Comparison of ENCODE assay signal across 27 cellular contexts in the genomic region with DNA sequence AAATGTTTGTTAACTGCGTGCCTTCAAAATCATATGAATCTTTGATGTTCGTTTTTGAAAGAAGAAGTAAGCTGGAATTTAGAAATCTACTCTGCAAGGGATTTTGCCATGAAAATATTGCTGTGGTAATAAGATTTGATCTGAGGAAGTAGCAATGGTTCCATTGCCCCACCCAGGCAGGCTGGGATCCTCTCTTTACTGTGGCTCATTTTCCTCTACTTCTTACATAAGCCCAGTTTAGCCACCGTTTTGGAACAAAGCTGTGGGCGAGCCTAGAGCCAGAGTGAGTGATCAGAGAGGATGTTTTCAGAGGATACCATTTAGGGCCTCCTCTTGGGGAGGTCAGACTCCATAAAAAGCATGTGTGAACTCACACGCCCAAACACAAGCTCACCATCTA.
"Had no signal": no experiment of that assay in that cellular context is flagged by ENCODE, and none has a peak within 500 bp of the region (broad histone marks: within the 10 kb centered on the region; RNA-seq: fewer than 3 reads in every experiment).

No MANE protein-coding gene starts in this region.

- H3K9me3 ChIP-seq: ascending aorta, pancreas, prostate gland, suprapubic skin, tibial artery had no signal

- H3K4me1 ChIP-seq: prostate gland had no signal

- DNase-seq: activated CD4-positive, alpha-beta T cell treated with anti-CD3 and anti-CD28 coated beads for 48 hours; activated CD4-positive, alpha-beta T cell treated with anti-CD3 and anti-CD28 coated beads, Interleukin-2, amount 50 U/mL, for 48 hours; activated CD8-positive, alpha-beta memory T cell treated with anti-CD3 and anti-CD28 coated beads for 24 hours; activated CD8-positive, alpha-beta memory T cell treated with anti-CD3 and anti-CD28 coated beads, Interleukin-2, amount 50 U/mL, for 4 hours; activated effector memory CD4-positive, alpha-beta T cell treated with anti-CD3 and anti-CD28 coated beads, Interleukin-2, amount 50 U/mL, for 16 hours; activated naive CD4-positive, alpha-beta T cell treated with anti-CD3 and anti-CD28 coated beads, Interleukin-2, amount 10 ng/mL, durations not matched to agents 7 days and 5 days; activated naive CD8-positive, alpha-beta T cell treated with anti-CD3 and anti-CD28 coated beads, Interleukin-2, amount 10 ng/mL, durations not matched to agents 7 days and 5 days; activated T-cell treated with anti-CD3 and anti-CD28 coated beads, Interleukin-2, amount 50 U/mL, for 1 hour; cortex of kidney; foreskin fibroblast; hypothalamus; immature natural killer cell; mammary epithelial cell; naive thymus-derived CD4-positive, alpha-beta T cell; nucleus accumbens; pancreas; retina; stimulated activated naive CD4-positive, alpha-beta T cell had no signal

- ATAC-seq: left lobe of liver; naive thymus-derived CD4-positive, alpha-beta T cell; pancreas had no signal

- H3K27me3 ChIP-seq: ascending aorta, cardiac muscle cell, pancreas, suprapubic skin had no signal

- H3K4me3 ChIP-seq: ascending aorta, cardiac muscle cell, heart left ventricle, pancreas, prostate gland, smooth muscle cell, suprapubic skin, tibial artery had no signal

- H3K36me3 ChIP-seq: ascending aorta, cardiac muscle cell, heart left ventricle, pancreas, prostate gland, suprapubic skin, tibial artery had no signal

- H3K4me2 ChIP-seq: smooth muscle cell had no signal

- H3K27ac ChIP-seq: ascending aorta, cardiac muscle cell, pancreas, prostate gland, suprapubic skin, tibial artery, VCaP had no signal
